In genomic region chr11:111395081-111395480, GRCh38 we compare ENCODE assay signal across 1 cellular context.
TF ChIP-seq lines count a peak whose summit lies in the region.

No MANE protein-coding gene starts in this region.

TF ChIP-seq in HepG2, 621 proteins besides CTCF, POLR2A, EP300 and RAD21 (continued from another document and continues in another):
- TF ChIP-seq E2F2 (CRISPR knock-in tag; IDR thresholded peaks at IDR 0.05; ENCODE audit: borderline replicate concordance), result no peak
- peak; percentile 74; the same call in 1 of the 2 replicates for TF ChIP-seq HOXA3 (CRISPR knock-in tag; IDR thresholded peaks at IDR 0.05)
- TF ChIP-seq SP1 (IDR thresholded peaks at IDR 0.05), result no peak
- no peak for TF ChIP-seq SP1 (CRISPR knock-in tag; IDR thresholded peaks at IDR 0.05)
- peak; percentile 89 for TF ChIP-seq ZBTB38 (CRISPR knock-in tag; IDR thresholded peaks at IDR 0.05)
- TF ChIP-seq ZNF709 (CRISPR knock-in tag; IDR thresholded peaks at IDR 0.05), result no peak
- no peak for TF ChIP-seq CREBL2 (CRISPR knock-in tag; IDR thresholded peaks at IDR 0.05; ENCODE audit: borderline replicate concordance)
- TF ChIP-seq ARID4A (CRISPR knock-in tag; IDR thresholded peaks at IDR 0.05; ENCODE audit: borderline replicate concordance), result peak; percentile 66; the same call in 1 of the 2 replicates
- TF ChIP-seq MZF1 (CRISPR knock-in tag; IDR thresholded peaks at IDR 0.05; ENCODE audit: borderline replicate concordance), result no peak
- TF ChIP-seq ZBTB34 (CRISPR knock-in tag; IDR thresholded peaks at IDR 0.05), result no peak
- TF ChIP-seq ZNF660 (CRISPR knock-in tag; IDR thresholded peaks at IDR 0.05; ENCODE audit: borderline replicate concordance, low read depth), result no peak
- peak; percentile 74 for TF ChIP-seq POGK (CRISPR knock-in tag; conservative IDR thresholded peaks at IDR 0.05)
- TF ChIP-seq ZHX2 (IDR thresholded peaks at IDR 0.05; ENCODE audit: low read depth), result no peak
- no peak for TF ChIP-seq ZHX2 (CRISPR knock-in tag; IDR thresholded peaks at IDR 0.05; ENCODE audit: borderline replicate concordance)
- peak; percentile 66 for TF ChIP-seq HOMEZ (CRISPR knock-in tag; IDR thresholded peaks at IDR 0.05; ENCODE audit: low read depth)
- TF ChIP-seq NCOA1 (CRISPR knock-in tag; IDR thresholded peaks at IDR 0.05), result no peak
- TF ChIP-seq HNF4A (CRISPR knock-in tag; IDR thresholded peaks at IDR 0.05), result peak; percentile 77
- TF ChIP-seq NFE2L1 (CRISPR knock-in tag; IDR thresholded peaks at IDR 0.05; ENCODE audit: borderline replicate concordance), result no peak
- peak; percentile 24; the same call in 1 of the 2 replicates for TF ChIP-seq ZNF839 (CRISPR knock-in tag; IDR thresholded peaks at IDR 0.05; ENCODE audit: borderline replicate concordance)
- TF ChIP-seq ZBTB20 (CRISPR knock-in tag; IDR thresholded peaks at IDR 0.05; ENCODE audit: borderline replicate concordance, low read depth), result peak; percentile 69; the same call in 1 of the 2 replicates
- TF ChIP-seq FOXP4 (CRISPR knock-in tag; IDR thresholded peaks at IDR 0.05), result peak; percentile 75
- peak; percentile 46; the same call in 1 of the 2 replicates for TF ChIP-seq BCL6 (CRISPR knock-in tag; IDR thresholded peaks at IDR 0.05)
- peak; percentile 93 for TF ChIP-seq MAX (IDR thresholded peaks at IDR 0.05)
- TF ChIP-seq MEF2D (CRISPR knock-in tag; IDR thresholded peaks at IDR 0.05), result peak; percentile 49; the same call in 1 of the 2 replicates
- TF ChIP-seq ZNF841 (CRISPR knock-in tag; IDR thresholded peaks at IDR 0.05; ENCODE audit: borderline replicate concordance), result no peak
- TF ChIP-seq FOXA1 (IDR thresholded peaks at IDR 0.05), result no peak
- TF ChIP-seq FOXA1 (CRISPR knock-in tag; IDR thresholded peaks at IDR 0.05), result peak; percentile 89
- TF ChIP-seq ZBTB25 (CRISPR knock-in tag; IDR thresholded peaks at IDR 0.05), result peak; percentile 16; the same call in 1 of the 2 replicates
- TF ChIP-seq ATF4 (CRISPR knock-in tag; IDR thresholded peaks at IDR 0.05), result no peak
- no peak for TF ChIP-seq TCF7 (IDR thresholded peaks at IDR 0.05; ENCODE audit: low read depth)
- TF ChIP-seq PRPF4 (IDR thresholded peaks at IDR 0.05; ENCODE audit: low read depth, low read length, poor library complexity, severe bottlenecking), result no peak
- no peak for TF ChIP-seq TRIM24 (CRISPR knock-in tag; IDR thresholded peaks at IDR 0.05)
- no peak for TF ChIP-seq ZNF530 (CRISPR knock-in tag; IDR thresholded peaks at IDR 0.05; ENCODE audit: low read depth)
- TF ChIP-seq JUNB (CRISPR knock-in tag; IDR thresholded peaks at IDR 0.05; ENCODE audit: borderline replicate concordance), result no peak
- TF ChIP-seq FOSL2 (CRISPR knock-in tag; IDR thresholded peaks at IDR 0.05), result peak; percentile 53
- peak; percentile 74 for TF ChIP-seq MIER3 (CRISPR knock-in tag; IDR thresholded peaks at IDR 0.05; ENCODE audit: borderline replicate concordance)
- no peak for TF ChIP-seq ZNF543 (CRISPR knock-in tag; IDR thresholded peaks at IDR 0.05)
- TF ChIP-seq NBN (conservative IDR thresholded peaks at IDR 0.05), result no peak
- no peak for TF ChIP-seq CCAR2 (optimal IDR thresholded peaks at IDR 0.05; ENCODE audit: low read depth, low read length)
- 0 out of 2 replicates have a peak, but pooled peaks have one; percentile 42 for TF ChIP-seq KDM3A (CRISPR knock-in tag; IDR thresholded peaks at IDR 0.05; ENCODE audit: low read depth)
- no peak for TF ChIP-seq MAFG (CRISPR knock-in tag; IDR thresholded peaks at IDR 0.05)
- peak; percentile 88 for TF ChIP-seq ZNF605 (CRISPR knock-in tag; IDR thresholded peaks at IDR 0.05)
